1 cellular context compared by ENCODE assay signal in genomic region chr12:3872800-3873636, GRCh38.
TF ChIP-seq lines count a peak whose summit lies in the region.

TSS of gene PARP11 (minus strand) at chr12:3873399. CDS start at chr12:3873229, 170 bp downstream.

TF ChIP-seq in HCT116, 20 proteins besides CTCF, POLR2A, EP300 and RAD21 (continued from another document):
- no peak for TF ChIP-seq ZBTB33 (IDR thresholded peaks at IDR 0.05; ENCODE audit: extremely low read depth, insufficient replicate concordance, low read length)
- no peak for TF ChIP-seq EZH2phosphoT487 (IDR thresholded peaks at IDR 0.05; ENCODE audit: borderline replicate concordance)
- TF ChIP-seq REST (IDR thresholded peaks at IDR 0.05; ENCODE audit: low read depth): no peak
TF ChIP-seq in HCT116: peak in this region for 5.
